Comparison of ENCODE assay signal across 2 cellular contexts in genomic region chr2:87829810-87830382, GRCh38. TPM values are rescaled to one million over a fixed set of nuclear protein-coding genes. Genes with fewer than 3 reads are reported as not detected.
"Had no signal": no experiment of that assay in that cellular context is flagged by ENCODE, and none has a peak within 500 bp of the region (broad histone marks: within the 10 kb centered on the region; RNA-seq: fewer than 3 reads in every experiment).

No MANE protein-coding gene starts in this region.

RNA-seq across cellular contexts. Expression of gene RGPD2, which starts 4.3 kb away (rescaled TPM):
- total RNA-seq: MCF 10A, SJSA1 had no signal
